Comparison of ENCODE assay signal across 1 cellular context in genomic region chr16:15143238-15143600, GRCh38.
TF ChIP-seq lines count a peak whose summit lies in the region.

No MANE protein-coding gene starts in this region.

TF ChIP-seq in K562, 482 proteins besides CTCF, POLR2A, EP300 and RAD21:
- 0 out of 2 replicates have a peak, but pooled peaks have one; percentile 3 for TF ChIP-seq POLR2G (IDR thresholded peaks at IDR 0.05; ENCODE audit: low read depth, low read length)
